21 cellular contexts compared by ENCODE assay signal in genomic region chr6:164099535-164099982, GRCh38.
DNase-seq lines count a peak whose midpoint lies in the region; ATAC-seq and TF ChIP-seq lines count a peak whose summit lies in the region.
"Had no signal": no experiment of that assay in that cellular context is flagged by ENCODE, and none has a peak within 500 bp of the region (broad histone marks: within the 10 kb centered on the region; RNA-seq: fewer than 3 reads in every experiment).

No MANE protein-coding gene starts in this region.

- no peaks in the 10 kb centered on the region for H3K27me3 ChIP-seq in stomach
- H3K27me3 ChIP-seq: BE2C, esophagus squamous epithelium, SJSA1, suprapubic skin had no signal

- 77 to 91% (median 89%) methylated on average over 15 of the region's 15 CpGs for WGBS in stomach, 5 donors

- H3K4me3 ChIP-seq in stomach, result no peak overlapping the region
- H3K4me3 ChIP-seq: esophagus squamous epithelium, SJSA1, suprapubic skin had no signal

- H3K27ac ChIP-seq in substantia nigra (ENCODE audit: low read depth, low read length, poor library complexity, severe bottlenecking) (peak overlapping the region; percentile 40), stomach (no peak overlapping the region)
- H3K27ac ChIP-seq: esophagus squamous epithelium, SJSA1, suprapubic skin had no signal

- no peaks in the 10 kb centered on the region for H3K9me3 ChIP-seq in stomach
- H3K9me3 ChIP-seq: BE2C, esophagus squamous epithelium, SJSA1, suprapubic skin had no signal

- peak; percentile 20 for ATAC-seq in Right ventricle myocardium superior (ENCODE audit: poor library complexity)
- no peak for ATAC-seq in left cardiac atrium
- ATAC-seq: T-helper 17 cell had no signal

- no peak for TF ChIP-seq EP300 in stomach (IDR thresholded peaks at IDR 0.05)

- TF ChIP-seq CTCF in stomach (IDR thresholded peaks at IDR 0.05), result no peak

- intact Hi-C loops in Right ventricle myocardium superior (cut with DNase I) (loop anchor here (2.0 kb wide), 1 partner anchor 137 kb away; no protein-coding TSS in a partner anchor), left cardiac atrium (cut with DNase I) (loop anchor here in 1 of 2 donors (2.0 kb wide), 1 partner anchor 137 kb away; no protein-coding TSS in a partner anchor), stomach (cut with DNase I; ENCODE audit: low total_unique reads) (no loop called here)

- DNase-seq in Right ventricle myocardium superior (no peak), left cardiac atrium (no peak), ecto neural progenitor cell (ENCODE audit: low spot score) (peak; percentile 43), medulla oblongata (ENCODE audit: extremely low spot score) (peak; percentile 62), substantia nigra (lab: John Stamatoyannopoulos, UW) (peak in 31 of 49 donors; percentile 13 to 74 (median 43)), stomach (no peak), NCI-H748 (lab: John Stamatoyannopoulos, UW; ENCODE audit: unreplicated experiment) (no peak)
- DNase-seq in activated CD4-positive, alpha-beta T cell treated with anti-CD3 and anti-CD28 coated beads for 4 hours, result no peak
- DNase-seq: activated CD8-positive, alpha-beta memory T cell treated with anti-CD3 and anti-CD28 coated beads, Interleukin-2, amount 50 U/mL, for 4 hours; activated naive CD8-positive, alpha-beta T cell treated with anti-CD3 and anti-CD28 coated beads, Interleukin-2, amount 10 ng/mL, durations not matched to agents 7 days and 5 days; BE2C; central memory CD4-positive, alpha-beta T cell; effector memory CD4-positive, alpha-beta T cell; EL; esophagus squamous epithelium; NCI-H1417; NCI-H2171; NCI-H69; T-helper 17 cell had no signal

- no peaks in the 10 kb centered on the region for H3K36me3 ChIP-seq in stomach
- H3K36me3 ChIP-seq: BE2C, esophagus squamous epithelium, SJSA1, suprapubic skin had no signal

- TF ChIP-seq POLR2A in stomach (IDR thresholded peaks at IDR 0.05), result no peak

- H3K4me1 ChIP-seq in stomach, result no peaks in the 10 kb centered on the region
- H3K4me1 ChIP-seq: BE2C had no signal

Comparison
In these comparisons a context has a peak if more than half of its experiments do, and no peak if none do; other contexts are left out.
1. DNase-seq: peak in ecto neural progenitor cell (single experiment), medulla oblongata (single experiment) and substantia nigra (31 of 49); none in Right ventricle myocardium superior (single experiment), left cardiac atrium (single experiment), activated CD4-positive, alpha-beta T cell treated with anti-CD3 and anti-CD28 coated beads for 4 hours (0 of 2), stomach (single experiment) and NCI-H748 (single experiment).